12 cellular contexts compared by ENCODE assay signal in genomic region chr12:91274886-91275285, GRCh38.
DNase-seq lines count a peak whose midpoint lies in the region; FAIRE-seq and TF ChIP-seq lines count a peak whose summit lies in the region.
"Had no signal": no experiment of that assay in that cellular context is flagged by ENCODE, and none has a peak within 500 bp of the region (broad histone marks: within the 10 kb centered on the region; RNA-seq: fewer than 3 reads in every experiment).

No MANE protein-coding gene starts in this region.

- H3K27me3 ChIP-seq in MM.1S (replicated peaks; ENCODE audit: insufficient read depth, low read length), result no peaks in the 10 kb centered on the region

- no peak for FAIRE-seq in HTR-8/SVneo (lab: Jason Lieb, UNC)
- FAIRE-seq: A549, GM18507 had no signal

- no peaks in the 10 kb centered on the region for H3K4me1 ChIP-seq in urinary bladder (ENCODE audit: insufficient read depth)
- H3K4me1 ChIP-seq in MM.1S (ENCODE audit: low read length), result no peaks in the 10 kb centered on the region
- H3K4me1 ChIP-seq: A549 had no signal

- H3F3A ChIP-seq in MM.1S (ENCODE audit: insufficient read depth, low read length), result no peaks in the 10 kb centered on the region

- no peaks in the 10 kb centered on the region for H3K9me2 ChIP-seq in MM.1S (replicated peaks; ENCODE audit: insufficient read depth, low read length)

- DNase-seq in NOMO-1 treated with DMSO at 0.1 percent for 48 hours (lab: John Stamatoyannopoulos, UW; ENCODE audit: unreplicated experiment), result peak; percentile 2
- DNase-seq in NOMO-1 treated with dmso at 0.1 percent for 144 hours (lab: John Stamatoyannopoulos, UW; ENCODE audit: unreplicated experiment), result no peak
- peak; percentile 66 for DNase-seq in cerebellum (ENCODE audit: low spot score)
- DNase-seq in medulla oblongata (ENCODE audit: extremely low spot score), result peak; percentile 23
- DNase-seq in activated effector memory CD4-positive, alpha-beta T cell treated with anti-CD3 and anti-CD28 coated beads, Interleukin-2, amount 50 U/mL, for 16 hours, result no peak
- no peak for DNase-seq in HTR-8/SVneo (ENCODE audit: insufficient read length, low spot score)
- DNase-seq in MM.1S, result no peak
- DNase-seq: NCI-H146, T1000 had no signal

- H3K9ac ChIP-seq in MM.1S (ENCODE audit: low read length), result no peak overlapping the region

- H3K4me3 ChIP-seq in urinary bladder (ENCODE audit: low read depth, low read length) (no peak overlapping the region), MM.1S (ENCODE audit: low read length) (no peak overlapping the region)
- H3K4me3 ChIP-seq: A549 had no signal

- no peak overlapping the region for H2AFZ ChIP-seq in MM.1S (ENCODE audit: low read length)

- no peaks in the 10 kb centered on the region for H3K9me3 ChIP-seq in MM.1S (replicated peaks; ENCODE audit: insufficient read depth, low read length)
- H3K9me3 ChIP-seq: A549 had no signal

- H3K36me3 ChIP-seq in urinary bladder (ENCODE audit: insufficient read depth), result no peaks in the 10 kb centered on the region
- no peaks in the 10 kb centered on the region for H3K36me3 ChIP-seq in MM.1S (replicated peaks; ENCODE audit: insufficient read depth, low read length)

- H3K27ac ChIP-seq in urinary bladder (ENCODE audit: low read depth) (peak overlapping the region; percentile 18), MM.1S (ENCODE audit: low read length) (no peak overlapping the region)
- H3K27ac ChIP-seq: A549 had no signal

- no peak for TF ChIP-seq CTCF in MM.1S (IDR thresholded peaks at IDR 0.05; ENCODE audit: low read length)

- no peaks in the 10 kb centered on the region for H4K20me1 ChIP-seq in MM.1S (ENCODE audit: insufficient read depth, low read length)

- no peaks in the 10 kb centered on the region for H3K79me2 ChIP-seq in MM.1S (ENCODE audit: low read length)

- H3K4me2 ChIP-seq in MM.1S (ENCODE audit: low read depth, low read length), result no peak overlapping the region
- H3K4me2 ChIP-seq: A549 had no signal

- WGBS in urinary bladder, result 2% methylated on average over 1 of the region's 1 CpG

Comparison
In these comparisons a context has a peak if more than half of its experiments do, and no peak if none do; other contexts are left out.
1. DNase-seq: peak in NOMO-1 treated with DMSO at 0.1 percent for 48 hours (single experiment), cerebellum (single experiment) and medulla oblongata (single experiment); none in NOMO-1 treated with dmso at 0.1 percent for 144 hours (single experiment), activated effector memory CD4-positive, alpha-beta T cell treated with anti-CD3 and anti-CD28 coated beads, Interleukin-2, amount 50 U/mL, for 16 hours (single experiment), HTR-8/SVneo (single experiment) and MM.1S (single experiment).